ENCODE assay signal across 20 cellular contexts in genomic region chr3:14222457-14222856, GRCh38.
"Had no signal": no experiment of that assay in that cellular context is flagged by ENCODE, and none has a peak within 500 bp of the region (broad histone marks: within the 10 kb centered on the region; RNA-seq: fewer than 3 reads in every experiment).

No MANE protein-coding gene starts in this region.

- H3K9me3 ChIP-seq: body of pancreas, colonic mucosa, neutrophil had no signal

- H3K4me1 ChIP-seq: body of pancreas had no signal

- H3K4me3 ChIP-seq: body of pancreas, colonic mucosa, spleen, thoracic aorta had no signal

- H3K4me1 Mint-ChIP-seq: stimulated activated memory B cell treated with anti-CD40 and anti-IgM and Interleukin-4, amounts not matched to agents 10 μg/mL and 1 μg/mL and 100 μg/mL, for 72 hours had no signal

- H3K27ac Mint-ChIP-seq: activated CD4-positive, alpha-beta memory T cell treated with anti-CD3 and anti-CD28 coated beads for 36 hours; activated naive CD8-positive, alpha-beta T cell treated with anti-CD3 and anti-CD28 coated beads for 36 hours; activated T-helper 1 cell treated with anti-CD3 and anti-CD28 coated beads, Interleukin-12 subunit alpha, Interleukin-12 subunit beta, Interleukin-2, Interleukin-4 antibody, amounts not matched to agents 30 ng/mL and 10 ng/mL and 1 ng/mL, durations not matched to agents 14 hours and 24 hours and 36 hours; endodermal cell; mesothelial cell of epicardium; natural killer cell treated with Interleukin-12 subunit alpha and Interleukin-12 subunit beta and Interleukin-15 and Interleukin-18, amount 100 ng/mL, for 72 hours; stimulated activated memory B cell treated with anti-CD40 and anti-IgM and Interleukin-4, amounts not matched to agents 10 μg/mL and 1 μg/mL and 100 μg/mL, for 72 hours had no signal

- DNase-seq: activated CD4-positive, alpha-beta memory T cell treated with anti-CD3 and anti-CD28 coated beads for 36 hours; activated CD4-positive, alpha-beta T cell treated with anti-CD3 and anti-CD28 coated beads for 4 hours; activated naive CD8-positive, alpha-beta T cell treated with anti-CD3 and anti-CD28 coated beads for 36 hours; activated T-cell treated with anti-CD3 and anti-CD28 coated beads for 4 hours; amygdala; body of pancreas; central memory CD4-positive, alpha-beta T cell; foreskin keratinocyte; hippocampal formation; spleen; stimulated activated CD4-positive, alpha-beta T cell treated with anti-CD3 and anti-CD28 coated beads, Interleukin-4, amount 100 ng/mL, for 4 hours; WERI-Rb-1 had no signal

- H3K36me3 ChIP-seq: colonic mucosa, neutrophil, spleen, thoracic aorta, WERI-Rb-1 had no signal

- H3K27ac ChIP-seq: body of pancreas, colonic mucosa, foreskin keratinocyte, neutrophil, spleen, thoracic aorta, WERI-Rb-1 had no signal

- H3K27me3 ChIP-seq: body of pancreas, colonic mucosa, foreskin keratinocyte, neutrophil, spleen had no signal

- ATAC-seq: body of pancreas; foreskin keratinocyte; natural killer cell treated with Interleukin-12 subunit alpha and Interleukin-12 subunit beta and Interleukin-15 and Interleukin-18, amount 100 ng/mL, for 72 hours; stimulated activated memory B cell treated with anti-CD40 and anti-IgM and Interleukin-4, amounts not matched to agents 10 μg/mL and 1 μg/mL and 100 μg/mL, for 72 hours had no signal

- H3K4me3 Mint-ChIP-seq: activated CD4-positive, alpha-beta memory T cell treated with anti-CD3 and anti-CD28 coated beads for 36 hours; activated naive CD8-positive, alpha-beta T cell treated with anti-CD3 and anti-CD28 coated beads for 36 hours; activated T-helper 1 cell treated with anti-CD3 and anti-CD28 coated beads, Interleukin-12 subunit alpha, Interleukin-12 subunit beta, Interleukin-2, Interleukin-4 antibody, amounts not matched to agents 30 ng/mL and 10 ng/mL and 1 ng/mL, durations not matched to agents 14 hours and 24 hours and 36 hours; endodermal cell; mesothelial cell of epicardium; natural killer cell treated with Interleukin-12 subunit alpha and Interleukin-12 subunit beta and Interleukin-15 and Interleukin-18, amount 100 ng/mL, for 72 hours; stimulated activated memory B cell treated with anti-CD40 and anti-IgM and Interleukin-4, amounts not matched to agents 10 μg/mL and 1 μg/mL and 100 μg/mL, for 72 hours had no signal
